31 cellular contexts compared by ENCODE assay signal in the genomic region with DNA sequence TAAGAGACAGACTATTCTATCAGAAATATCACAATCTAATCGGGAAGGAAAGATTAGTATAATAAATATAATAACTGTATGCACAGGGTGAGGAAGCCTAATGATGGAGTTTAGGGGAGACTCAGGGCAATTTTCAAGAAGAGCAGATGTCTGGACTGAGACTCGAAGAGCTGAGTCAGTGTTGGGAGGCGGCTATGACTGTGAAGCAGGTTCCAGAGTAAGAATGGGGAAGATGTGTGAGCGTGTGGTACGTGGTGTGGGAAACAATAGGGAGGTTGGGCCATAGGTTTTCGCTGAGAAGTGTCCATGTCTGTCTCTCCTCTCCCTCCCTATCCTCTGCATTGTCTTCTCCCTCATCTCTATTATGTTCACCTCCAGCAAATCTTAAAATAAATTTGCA.
A peak's percentile ranks its signal among the peaks of the same experiment; 100 is the strongest.
DNase-seq lines count a peak whose midpoint lies in the region; ATAC-seq, FAIRE-seq and TF ChIP-seq lines count a peak whose summit lies in the region.
"Had no signal": no experiment of that assay in that cellular context is flagged by ENCODE, and none has a peak within 500 bp of the region (broad histone marks: within the 10 kb centered on the region; RNA-seq: fewer than 3 reads in every experiment).

No MANE protein-coding gene starts in this region.

- TF ChIP-seq CTCF in mammary epithelial cell (conservative IDR thresholded peaks at IDR 0.05 in 1 of 2, IDR thresholded peaks at IDR 0.05 in 1 of 2; ENCODE audit: extremely low read depth in 1 of 2, insufficient read depth in 1 of 2, low read depth in 1 of 2, low read length in 2 of 2) = no peak
- no peak for TF ChIP-seq CTCF in MCF 10A (IDR thresholded peaks at IDR 0.05; ENCODE audit: unreplicated experiment)

- no peaks in the 10 kb centered on the region for H3K4me1 Mint-ChIP-seq in MCF 10A (ENCODE audit: insufficient read depth, unreplicated experiment)
- H3K4me1 Mint-ChIP-seq: immature natural killer cell, T-cell had no signal

- 91% methylated on average over 6 of the region's 6 CpGs for WGBS in mammary epithelial cell (ENCODE audit: low coverage, missing lambda C conversion rate)

- CTCF ChIA-PET in mammary epithelial cell (lab: Charles Lee; ENCODE audit: low non-redundant PET) (no interaction called here), MCF 10A (lab: Yijun Ruan, JAX) (no interaction called here)

- H3K27ac Mint-ChIP-seq in MCF 10A (ENCODE audit: low read depth, unreplicated experiment) = no peak overlapping the region
- H3K27ac Mint-ChIP-seq: activated CD8-positive, alpha-beta T cell treated with anti-CD3 and anti-CD28 coated beads for 36 hours; activated naive CD8-positive, alpha-beta T cell; CD4-positive, alpha-beta T cell; effector memory CD8-positive, alpha-beta T cell; immature natural killer cell; progenitor cell of endocrine pancreas; T-cell had no signal

- no peak overlapping the region for H2AFZ ChIP-seq in mammary epithelial cell (ENCODE audit: low read depth, low read length)

- BruUV-seq in mammary epithelial cell (replicated peaks; lab: Mats Ljungman, UMichigan) (no TSS peak), MCF 10A (replicated peaks; lab: Mats Ljungman, UMichigan) (no TSS peak)

- intact Hi-C loops in mammary epithelial cell (cut with micrococcal nuclease) = no loop called here
- intact Hi-C loops in MCF 10A (cut with micrococcal nuclease) = no loop called here

- H3K36me3 Mint-ChIP-seq in MCF 10A (ENCODE audit: insufficient read depth, unreplicated experiment) = no peaks in the 10 kb centered on the region
- H3K36me3 Mint-ChIP-seq: activated naive CD8-positive, alpha-beta T cell; immature natural killer cell; T-cell had no signal

- no peak overlapping the region for H3K9ac ChIP-seq in mammary epithelial cell (ENCODE audit: insufficient read depth, low read length)

- no peak overlapping the region for H3K27ac ChIP-seq in mammary epithelial cell (ENCODE audit: insufficient read depth, low read depth, low read length)
- H3K27ac ChIP-seq: 22Rv1, coronary artery, gastroesophageal sphincter, left ventricle myocardium inferior, neutrophil, sigmoid colon, testis had no signal

- no peaks in the 10 kb centered on the region for H3K27me3 Mint-ChIP-seq in MCF 10A (ENCODE audit: insufficient read depth, unreplicated experiment)
- H3K27me3 Mint-ChIP-seq: activated CD8-positive, alpha-beta T cell treated with anti-CD3 and anti-CD28 coated beads for 36 hours; activated naive CD8-positive, alpha-beta T cell; CD4-positive, alpha-beta T cell; effector memory CD8-positive, alpha-beta T cell; progenitor cell of endocrine pancreas; T-cell had no signal

- no peaks in the 10 kb centered on the region for H3K36me3 ChIP-seq in mammary epithelial cell (ENCODE audit: insufficient read depth, low read length)
- H3K36me3 ChIP-seq: gastroesophageal sphincter, left ventricle myocardium inferior, neutrophil, sigmoid colon had no signal

- FAIRE-seq in frontal cortex (lab: Jason Lieb, UNC) = no peak
- FAIRE-seq: K562 had no signal

- H3K4me1 ChIP-seq in mammary epithelial cell (ENCODE audit: insufficient read depth, low read length) = peaks cover 4% of the 10 kb centered on the region
- H3K4me1 ChIP-seq: gastroesophageal sphincter, left ventricle myocardium inferior, testis had no signal

- H3K9me3 ChIP-seq in mammary epithelial cell (replicated peaks; ENCODE audit: insufficient read depth, low read length) = no peaks in the 10 kb centered on the region
- H3K9me3 ChIP-seq: gastroesophageal sphincter, left ventricle myocardium inferior, neutrophil, sigmoid colon, testis had no signal

- DNase-seq in mammary epithelial cell = peak; percentile 27
- no peak for DNase-seq in MCF 10A (ENCODE audit: unreplicated experiment)
- DNase-seq in NOMO-1 (lab: John Stamatoyannopoulos, UW; ENCODE audit: unreplicated experiment in 2 of 2) = peak; percentile 44 to 47
- no peak for DNase-seq in stimulated activated CD4-positive, alpha-beta T cell treated with anti-CD3 and anti-CD28 coated beads, Interleukin-12 subunit alpha, Interleukin-12 subunit beta, amount 100 ng/mL, for 4 hours
- no peak for DNase-seq in frontal cortex (ENCODE audit: low spot score in 2 of 2)
- no peak for DNase-seq in cortex of kidney (lab: John Stamatoyannopoulos, UW)
- DNase-seq in NCI-H748 (lab: John Stamatoyannopoulos, UW; ENCODE audit: unreplicated experiment) = no peak
- DNase-seq: activated CD4-positive, CD25-positive, alpha-beta regulatory T cell treated with anti-CD3 and anti-CD28 coated beads, Interleukin-2, amount 50 U/mL, for 72 hours; activated CD8-positive, alpha-beta T cell treated with anti-CD3 and anti-CD28 coated beads for 36 hours; anterior cingulate cortex; CD4-positive, alpha-beta T cell; effector memory CD8-positive, alpha-beta T cell; H9; hippocampal formation; immature natural killer cell; left ventricle myocardium inferior; NCI-H1048; NCI-H1694 treated with DMSO at 0.1 percent for 48 hours; NCI-H524; sigmoid colon; stimulated activated naive CD8-positive, alpha-beta T cell treated with anti-CD3 and anti-CD28 coated beads, Interleukin-15, Interleukin-2, amounts not matched to agents 100 U/mL and 50 U/mL, for 24 hours; T-cell; testis had no signal

- peak; percentile 79 for ATAC-seq in esophagus mucosa
- ATAC-seq: activated CD8-positive, alpha-beta T cell treated with anti-CD3 and anti-CD28 coated beads for 36 hours; effector memory CD8-positive, alpha-beta T cell; gastroesophageal sphincter; K562; stimulated activated naive CD8-positive, alpha-beta T cell treated with anti-CD3 and anti-CD28 coated beads, Interleukin-15, Interleukin-2, amounts not matched to agents 100 U/mL and 50 U/mL, for 24 hours; T-cell had no signal

- H3K4me3 Mint-ChIP-seq in MCF 10A (ENCODE audit: unreplicated experiment) = no peak overlapping the region
- H3K4me3 Mint-ChIP-seq: activated CD8-positive, alpha-beta T cell treated with anti-CD3 and anti-CD28 coated beads for 36 hours; activated naive CD8-positive, alpha-beta T cell; CD4-positive, alpha-beta T cell; effector memory CD8-positive, alpha-beta T cell; H9; immature natural killer cell; T-cell had no signal

- H3K9me3 Mint-ChIP-seq in MCF 10A (ENCODE audit: unreplicated experiment) = no peaks in the 10 kb centered on the region
- H3K9me3 Mint-ChIP-seq: H9 had no signal

- no peak overlapping the region for H3K4me3 ChIP-seq in mammary epithelial cell (replicated peaks in 1 of 3; ENCODE audit: insufficient read depth in 1 of 3, low read depth in 2 of 3, low read length in 3 of 3)
- H3K4me3 ChIP-seq: coronary artery, gastroesophageal sphincter, K562, left ventricle myocardium inferior, sigmoid colon, testis had no signal

- H3K79me2 ChIP-seq in mammary epithelial cell (ENCODE audit: insufficient read depth, low read length) = no peaks in the 10 kb centered on the region

- dilution Hi-C loops in mammary epithelial cell (cut with HindIII; ENCODE audit: low sequenced_read_pairs) = no loop called here

- in situ Hi-C loops in mammary epithelial cell (cut with MboI; ENCODE audit: low sequenced_read_pairs in 2 of 2) = no loop called here

- no peak overlapping the region for H3K4me2 ChIP-seq in mammary epithelial cell (ENCODE audit: insufficient read depth, low read depth, low read length)

- POLR2A ChIA-PET in MCF 10A (lab: Yijun Ruan, JAX) = interaction anchor here (0.6 kb wide), 1 partner anchor 240 kb away, joined by 3 read pairs; no protein-coding TSS in a partner anchor

- H3K27me3 ChIP-seq in mammary epithelial cell (ENCODE audit: insufficient read depth, low read length) = no peaks in the 10 kb centered on the region
- H3K27me3 ChIP-seq: gastroesophageal sphincter, neutrophil, sigmoid colon, testis had no signal

- H4K20me1 ChIP-seq in mammary epithelial cell (ENCODE audit: insufficient read depth, low read length) = no peaks in the 10 kb centered on the region

Comparison
In these comparisons a context has a peak if more than half of its experiments do, and no peak if none do; other contexts are left out.
1. DNase-seq: peak in mammary epithelial cell (single experiment) and NOMO-1 (2 of 2); none in MCF 10A (single experiment), stimulated activated CD4-positive, alpha-beta T cell treated with anti-CD3 and anti-CD28 coated beads, Interleukin-12 subunit alpha, Interleukin-12 subunit beta, amount 100 ng/mL, for 4 hours (single experiment), frontal cortex (0 of 2), cortex of kidney (single experiment) and NCI-H748 (single experiment).